8 cellular contexts compared by ENCODE assay signal in the genomic region with DNA sequence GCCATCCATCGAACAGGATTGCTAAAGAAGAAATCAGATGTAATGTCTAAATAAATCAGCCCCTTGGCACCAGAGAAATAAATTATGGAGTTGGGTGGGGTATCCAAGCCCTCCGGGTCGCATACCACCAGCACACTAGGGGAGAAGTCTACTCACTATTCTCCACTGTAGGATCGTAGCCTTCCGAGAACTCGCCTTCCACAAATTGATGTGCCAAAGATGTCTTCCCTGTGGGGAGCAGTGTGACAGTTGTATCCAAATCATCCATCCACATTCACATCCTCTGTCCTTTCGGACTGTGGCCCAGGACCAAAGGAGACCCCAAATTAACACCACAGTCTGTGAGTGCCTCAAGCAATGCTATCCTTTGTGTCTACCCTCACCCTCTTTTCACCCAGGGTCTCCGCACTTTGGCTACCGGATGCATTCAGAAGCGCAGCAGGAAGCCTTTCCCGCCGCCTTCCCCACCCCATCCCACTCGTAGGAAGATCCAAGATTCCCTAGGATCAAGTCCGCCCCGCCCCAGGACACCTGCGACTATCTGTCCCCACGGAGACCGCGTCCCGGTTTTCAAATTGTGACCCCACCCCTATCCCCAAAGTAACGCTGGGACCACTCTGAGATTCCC. TPM values are rescaled to one million over a fixed set of nuclear protein-coding genes. Genes with fewer than 3 reads are reported as not detected.
DNase-seq lines count a peak whose midpoint lies in the region; ATAC-seq and TF ChIP-seq lines count a peak whose summit lies in the region.

No MANE protein-coding gene starts in this region.

- no peaks in the 10 kb centered on the region for H3K9me3 ChIP-seq in parathyroid adenoma (ENCODE audit: control insufficient read depth, low read length)

- no peaks in the 10 kb centered on the region for H3K27me3 Mint-ChIP-seq in endothelial cell (ENCODE audit: unreplicated experiment)

- H3K4me3 Mint-ChIP-seq in endothelial cell (ENCODE audit: unreplicated experiment): peak overlapping the region; percentile 99

- no peak overlapping the region for H3K27ac ChIP-seq in parathyroid adenoma

- peaks cover 3% of the 10 kb centered on the region for H3K4me1 ChIP-seq in parathyroid adenoma

- peak overlapping the region; percentile 73 for H3K4me3 ChIP-seq in parathyroid adenoma (ENCODE audit: low read depth, low read length)

- no peaks in the 10 kb centered on the region for H3K36me3 Mint-ChIP-seq in endothelial cell (ENCODE audit: low read depth, unreplicated experiment)

- H3K79me2 ChIP-seq in parathyroid adenoma: no peaks in the 10 kb centered on the region

- H3K27ac Mint-ChIP-seq in endothelial cell (ENCODE audit: unreplicated experiment): peak overlapping the region; percentile 58

- no peaks in the 10 kb centered on the region for H3K9me3 Mint-ChIP-seq in endothelial cell (ENCODE audit: unreplicated experiment)

- peak overlapping the region; percentile 84 for H2AFZ ChIP-seq in parathyroid adenoma

- DNase-seq in EL: peak; percentile 44
- peak; percentile 74 for DNase-seq in NCI-H69 (lab: John Stamatoyannopoulos, UW)
- DNase-seq in endothelial cell (ENCODE audit: low spot score): no peak
- DNase-seq in SIG-M5 treated with dmso at 0.1 percent for 504 hours (lab: John Stamatoyannopoulos, UW; ENCODE audit: unreplicated experiment): no peak
- DNase-seq in pons (ENCODE audit: low spot score): no peak

- peaks cover 5% of the 10 kb centered on the region for H3K4me1 Mint-ChIP-seq in endothelial cell (ENCODE audit: unreplicated experiment)

- no peak overlapping the region for H3K9ac ChIP-seq in parathyroid adenoma

- no peak for TF ChIP-seq CTCF in endothelial cell (IDR thresholded peaks at IDR 0.05; ENCODE audit: unreplicated experiment)
- TF ChIP-seq CTCF in parathyroid adenoma (IDR thresholded peaks at IDR 0.05): no peak

- H3K4me2 ChIP-seq in parathyroid adenoma (ENCODE audit: low read length): peak overlapping the region; percentile 66

- no peaks in the 10 kb centered on the region for H3K27me3 ChIP-seq in parathyroid adenoma (ENCODE audit: control insufficient read depth, insufficient read depth, low read length)

- H3K36me3 ChIP-seq in parathyroid adenoma (ENCODE audit: control insufficient read depth, insufficient read depth, low read length): no peaks in the 10 kb centered on the region

- no peak for ATAC-seq in GM21717 (IDR thresholded peaks at IDR 0.05; ENCODE audit: unreplicated experiment)
- no peak for ATAC-seq in HG03442 (IDR thresholded peaks at IDR 0.05; ENCODE audit: unreplicated experiment)

RNA-seq across cellular contexts. Expression of a gene that starts 0.8 kb away (rescaled TPM):
- total RNA-seq in endothelial cell (ENCODE audit: unreplicated experiment): 3.2 TPM

RNA-seq across cellular contexts. Expression of a gene that starts 8.4 kb away (rescaled TPM):
- 135 TPM for total RNA-seq in endothelial cell (ENCODE audit: unreplicated experiment)

RNA-seq across cellular contexts. Expression of a gene that starts 25.6 kb away (rescaled TPM):
- 0.46 TPM for total RNA-seq in endothelial cell (ENCODE audit: unreplicated experiment)

RNA-seq across cellular contexts. Expression of a gene that starts 41.7 kb away (rescaled TPM):
- total RNA-seq in endothelial cell (ENCODE audit: unreplicated experiment): 175 TPM

RNA-seq across cellular contexts. Expression of a gene that starts 50.4 kb away (rescaled TPM):
- 24.0 TPM for total RNA-seq in endothelial cell (ENCODE audit: unreplicated experiment)

Comparison
In these comparisons a context has a peak if more than half of its experiments do, and no peak if none do; other contexts are left out.
1. DNase-seq: peak in EL (single experiment) and NCI-H69 (single experiment); none in endothelial cell (single experiment), SIG-M5 treated with dmso at 0.1 percent for 504 hours (single experiment) and pons (single experiment).